In genomic region chr2:84701880-84702279, GRCh38 we compare ENCODE assay signal across 1 cellular context.
TF ChIP-seq lines count a peak whose summit lies in the region.

No MANE protein-coding gene starts in this region.

TF ChIP-seq in IMR-90, 13 proteins besides CTCF, POLR2A, EP300 and RAD21 (continued from another document):
- peak; percentile 74; the same call in 1 of the 2 replicates for TF ChIP-seq USF2 (IDR thresholded peaks at IDR 0.05; ENCODE audit: low read depth, low read length)
